Comparison of ENCODE assay signal across 1 cellular context in the genomic region with DNA sequence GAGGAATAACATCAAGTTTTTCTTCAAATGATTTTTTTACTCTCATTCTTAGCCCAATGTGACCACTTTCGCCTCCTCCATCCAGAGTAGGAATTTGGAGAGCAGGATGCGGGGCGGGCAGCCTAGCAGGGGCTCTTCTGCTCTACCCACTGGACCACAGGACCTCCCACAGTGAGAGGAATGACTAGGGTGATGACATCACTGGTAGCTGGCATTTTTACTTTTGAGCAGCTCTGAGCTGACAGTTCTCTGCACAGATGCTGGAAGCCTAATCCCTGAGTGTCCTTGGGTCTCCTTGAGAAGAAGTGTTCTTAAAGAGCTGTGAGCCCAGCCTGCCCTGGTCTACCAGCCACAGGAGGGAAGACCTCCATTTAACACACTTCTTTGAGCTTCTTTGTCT.
TF ChIP-seq lines count a peak whose summit lies in the region.

No MANE protein-coding gene starts in this region.

TF ChIP-seq in GM23338, 12 proteins besides CTCF, POLR2A, EP300 and RAD21 (continued from another document):
- TF ChIP-seq ETS1 (IDR thresholded peaks at IDR 0.05) = no peak
- no peak for TF ChIP-seq ZNF331 (CRISPR knock-in tag; IDR thresholded peaks at IDR 0.05; ENCODE audit: low read depth)
